ENCODE assay signal across 23 cellular contexts in the genomic region with DNA sequence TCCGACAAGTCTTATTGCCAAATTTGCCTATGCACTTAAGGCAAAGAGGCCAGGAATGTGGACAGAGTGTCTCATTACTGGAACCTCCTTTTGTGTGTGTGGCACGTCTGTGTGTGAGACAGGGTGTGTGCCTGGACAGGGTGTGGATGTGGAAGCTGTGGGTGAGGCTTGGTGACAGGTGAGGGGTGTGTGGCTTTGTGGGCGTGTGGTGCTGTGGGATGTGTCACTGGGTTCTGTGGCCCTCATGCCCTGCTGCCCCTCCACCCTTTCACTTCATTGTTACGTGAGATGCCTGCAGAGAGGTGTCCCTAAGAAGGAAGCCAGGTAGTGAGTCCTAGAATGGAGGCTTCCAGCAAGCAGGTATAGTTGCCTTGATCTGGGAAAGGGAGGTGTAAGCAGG.
A peak's percentile ranks its signal among the peaks of the same experiment; 100 is the strongest.
DNase-seq lines count a peak whose midpoint lies in the region; ATAC-seq and TF ChIP-seq lines count a peak whose summit lies in the region.
"Had no signal": no experiment of that assay in that cellular context is flagged by ENCODE, and none has a peak within 500 bp of the region (broad histone marks: within the 10 kb centered on the region; RNA-seq: fewer than 3 reads in every experiment).

No MANE protein-coding gene starts in this region.

- H3K4me3 ChIP-seq in right atrium auricular region = no peak overlapping the region
- H3K4me3 ChIP-seq: A549; BLaER1 treated with 17β-estradiol and CSF1 and Interleukin-3, amounts not matched to agents 10 nM and 100 nM; GM12878 had no signal

- TF ChIP-seq CTCF in right atrium auricular region (IDR thresholded peaks at IDR 0.05) (no peak), osteocyte (IDR thresholded peaks at IDR 0.05) (no peak), natural killer cell (IDR thresholded peaks at IDR 0.05) (no peak)

- H3K9me3 Mint-ChIP-seq in osteocyte (ENCODE audit: unreplicated experiment) (no peaks in the 10 kb centered on the region), natural killer cell (no peaks in the 10 kb centered on the region), immature natural killer cell (peaks cover 0 to 2% (median 0%) of the 10 kb centered on the region in 6 donors)
- H3K9me3 Mint-ChIP-seq: CD4-positive, alpha-beta T cell had no signal

- H3K36me3 Mint-ChIP-seq in osteocyte (ENCODE audit: unreplicated experiment) (no peaks in the 10 kb centered on the region), natural killer cell (no peaks in the 10 kb centered on the region), immature natural killer cell (no peaks in the 10 kb centered on the region)
- H3K36me3 Mint-ChIP-seq: CD14-positive monocyte; CD8-positive, alpha-beta memory T cell had no signal

- no peaks in the 10 kb centered on the region for H3K4me1 ChIP-seq in right atrium auricular region
- H3K4me1 ChIP-seq: A549; BE2C; BLaER1 treated with 17β-estradiol and CSF1 and Interleukin-3, amounts not matched to agents 10 nM and 100 nM had no signal

- H3K9me3 ChIP-seq in right atrium auricular region = no peaks in the 10 kb centered on the region
- H3K9me3 ChIP-seq: A549; BE2C; BLaER1 treated with 17β-estradiol and CSF1 and Interleukin-3, amounts not matched to agents 10 nM and 100 nM had no signal

- no peaks in the 10 kb centered on the region for H3K36me3 ChIP-seq in right atrium auricular region
- H3K36me3 ChIP-seq: BE2C; BLaER1 treated with 17β-estradiol and CSF1 and Interleukin-3, amounts not matched to agents 10 nM and 100 nM had no signal

- H3K27me3 Mint-ChIP-seq in osteocyte (ENCODE audit: unreplicated experiment) (no peaks in the 10 kb centered on the region), natural killer cell (ENCODE audit: low read depth in 2 of 2) (peaks cover 5 to 18% of the 10 kb centered on the region in 2 donors), immature natural killer cell (ENCODE audit: low read depth in 3 of 3) (peaks cover 6 to 9% (median 8%) of the 10 kb centered on the region in 3 donors)

- H3K27me3 ChIP-seq in right atrium auricular region = no peaks in the 10 kb centered on the region
- H3K27me3 ChIP-seq: BE2C; BLaER1 treated with 17β-estradiol and CSF1 and Interleukin-3, amounts not matched to agents 10 nM and 100 nM had no signal

- H3K27ac Mint-ChIP-seq in osteocyte (ENCODE audit: unreplicated experiment) (no peak overlapping the region), natural killer cell (no peak overlapping the region), immature natural killer cell (no peak overlapping the region)
- H3K27ac Mint-ChIP-seq: CD14-positive monocyte; CD4-positive, alpha-beta T cell; CD8-positive, alpha-beta memory T cell had no signal

- intact Hi-C loops in left cardiac atrium (cut with DNase I) (no loop called here), natural killer cell (cut with micrococcal nuclease) (no loop called here)

- H3K27ac ChIP-seq in right atrium auricular region = no peak overlapping the region
- H3K27ac ChIP-seq: A549; BLaER1 treated with 17β-estradiol and CSF1 and Interleukin-3, amounts not matched to agents 10 nM and 100 nM had no signal

- peak; percentile 34 for DNase-seq in right atrium auricular region (ENCODE audit: low spot score)
- no peak for DNase-seq in left cardiac atrium
- DNase-seq in osteocyte (ENCODE audit: extremely low spot score, unreplicated experiment) = peak; percentile 73
- DNase-seq in natural killer cell = no peak
- DNase-seq in immature natural killer cell = no peak
- DNase-seq: 8988T; ACHN; AML-193; BE2C; CD4-positive, alpha-beta T cell; CD8-positive, alpha-beta memory T cell; DMS 273 treated with DMSO at 0.1 percent for 48 hours; DMS79; EL; GDM1; GOT3; HCEC 1CT had no signal

- ATAC-seq in left cardiac atrium (no peak), esophagus mucosa (peak; percentile 64), HG03520 (IDR thresholded peaks at IDR 0.05; ENCODE audit: unreplicated experiment) (no peak), natural killer cell (no peak)
- ATAC-seq: A549, GM12878 had no signal

- no peaks in the 10 kb centered on the region for H3K4me1 Mint-ChIP-seq in osteocyte (ENCODE audit: unreplicated experiment)
- H3K4me1 Mint-ChIP-seq in natural killer cell = no peaks in the 10 kb centered on the region
- no peaks in the 10 kb centered on the region for H3K4me1 Mint-ChIP-seq in immature natural killer cell
- H3K4me1 Mint-ChIP-seq: CD14-positive monocyte; CD8-positive, alpha-beta memory T cell had no signal

- H3K4me3 Mint-ChIP-seq in osteocyte (ENCODE audit: unreplicated experiment) (no peak overlapping the region), natural killer cell (no peak overlapping the region), immature natural killer cell (no peak overlapping the region)
- H3K4me3 Mint-ChIP-seq: CD4-positive, alpha-beta T cell; CD8-positive, alpha-beta memory T cell had no signal

Comparison
In these comparisons a context has a peak if more than half of its experiments do, and no peak if none do; other contexts are left out.
1. DNase-seq: peak in right atrium auricular region (single experiment) and osteocyte (single experiment); none in left cardiac atrium (single experiment), natural killer cell (single experiment) and immature natural killer cell (0 of 3).